In the genomic region with DNA sequence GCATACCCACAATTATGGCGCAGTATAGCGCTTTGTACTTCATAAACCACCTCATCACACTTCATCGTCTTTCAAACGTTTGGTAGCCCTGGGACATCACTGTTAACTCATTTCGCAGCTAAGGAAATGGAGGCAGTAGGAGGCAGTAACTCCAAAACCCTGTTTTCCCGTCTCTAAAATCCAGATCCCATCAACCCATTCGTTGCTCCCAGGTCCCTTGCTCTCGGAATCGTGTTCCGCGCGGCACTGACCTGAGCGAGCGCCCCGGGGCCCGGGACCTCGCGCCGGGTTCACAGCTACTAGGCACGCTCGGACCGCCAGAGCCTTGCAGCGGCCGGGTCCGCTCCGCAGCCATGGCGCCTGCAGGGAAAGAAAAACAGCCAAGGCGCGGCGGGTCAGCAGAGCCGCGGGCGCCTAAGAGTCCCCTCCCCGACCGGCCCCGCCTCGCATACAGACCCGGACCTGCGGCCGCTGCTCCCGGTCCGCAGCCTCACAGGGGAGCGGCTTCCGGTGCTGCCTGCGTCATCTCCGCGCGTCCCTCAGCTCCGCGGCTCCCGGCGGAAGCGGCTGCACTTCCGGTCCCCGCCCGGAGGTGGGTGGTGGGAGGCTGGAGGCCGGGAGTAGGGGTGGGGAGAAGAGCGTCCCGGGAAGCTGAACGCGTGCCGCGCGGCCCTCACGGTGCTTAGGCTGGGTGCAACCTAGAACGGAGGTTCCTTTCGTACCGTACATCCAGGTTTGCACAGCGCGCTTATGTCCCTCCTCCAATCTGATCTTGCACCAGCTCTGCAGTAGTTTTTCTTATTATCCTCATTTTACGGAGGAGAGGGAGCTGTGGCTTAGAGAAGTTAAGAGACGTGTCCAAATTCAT, we compare ENCODE assay signal across 8 cellular contexts. TPM values are rescaled to one million over a fixed set of nuclear protein-coding genes. Genes with fewer than 3 reads are reported as not detected.
DNase-seq lines count a peak whose midpoint lies in the region; ATAC-seq and TF ChIP-seq lines count a peak whose summit lies in the region.

FBXW2 (minus strand) TSS at position 519 of the 868 bp plus-strand sequence. CDS start 5,158 bp downstream, outside the sequence.

- TF ChIP-seq POLR2A in vagina (IDR thresholded peaks at IDR 0.05) = peak in 1 of 2 donors; percentile 64

- H3K36me3 ChIP-seq in rectal smooth muscle tissue (ENCODE audit: control insufficient read depth, insufficient read depth, low read length) (no peaks in the 10 kb centered on the region), vagina (peaks cover 0 to 6% of the 10 kb centered on the region in 2 donors)

- H3K27ac ChIP-seq in rectal smooth muscle tissue (ENCODE audit: low read depth, low read length) (peak within 1 kb of the TSS; percentile 75), vagina (peak within 1 kb of the TSS; percentile 91)

- H3K27me3 ChIP-seq in rectal smooth muscle tissue (ENCODE audit: control insufficient read depth, insufficient read depth, low read length) (no peaks in the 10 kb centered on the region), vagina (no peaks in the 10 kb centered on the region)

- peak within 1 kb of the TSS; percentile 94 for H3K9ac ChIP-seq in rectal smooth muscle tissue (ENCODE audit: low read length)

- H3K9me3 ChIP-seq in vagina = no peaks in the 10 kb centered on the region

- intact Hi-C loops in vagina (cut with DNase I) = no loop called here

- H3K4me1 ChIP-seq in rectal smooth muscle tissue (ENCODE audit: control insufficient read depth, insufficient read depth, low read length) = peaks cover 11% of the 10 kb centered on the region
- peaks cover 53% of the 10 kb centered on the region for H3K4me1 ChIP-seq in vagina

- TF ChIP-seq CTCF in astrocyte of the cerebellum (IDR thresholded peaks at IDR 0.05; ENCODE audit: low read depth, low read length, missing control alignments) = no peak
- no peak for TF ChIP-seq CTCF in vagina (IDR thresholded peaks at IDR 0.05)

- ATAC-seq in GM18502 (IDR thresholded peaks at IDR 0.05; ENCODE audit: poor library complexity, unreplicated experiment) (peak; percentile 91), HG02938 (IDR thresholded peaks at IDR 0.05; ENCODE audit: unreplicated experiment) (peak; percentile 88)

- H3K4me3 ChIP-seq in astrocyte of the cerebellum (ENCODE audit: low read depth, low read length) = peak within 1 kb of the TSS; percentile 82
- H3K4me3 ChIP-seq in rectal smooth muscle tissue (ENCODE audit: low read length) = peak within 1 kb of the TSS; percentile 84
- H3K4me3 ChIP-seq in vagina = peak within 1 kb of the TSS; percentile 93 to 100

- in situ Hi-C loops in astrocyte of the cerebellum (cut with HindIII; ENCODE audit: low sequenced_read_pairs) = no loop called here

- DNase-seq in NCI-H1930 (lab: John Stamatoyannopoulos, UW) (peak; percentile 84 to 86), T-helper 9 cell (peak; percentile 73), astrocyte of the cerebellum (ENCODE audit: low read depth) (peak; percentile 55), hepatic stellate cell (ENCODE audit: low spot score) (peak; percentile 94), vagina (ENCODE audit: extremely low spot score in 2 of 2) (peak in 1 of 2 donors; percentile 89)

RNA-seq across cellular contexts. Expression of gene FBXW2, which starts in this region (rescaled TPM):
- 33.1 TPM for total RNA-seq in vagina
